In the genomic region with DNA sequence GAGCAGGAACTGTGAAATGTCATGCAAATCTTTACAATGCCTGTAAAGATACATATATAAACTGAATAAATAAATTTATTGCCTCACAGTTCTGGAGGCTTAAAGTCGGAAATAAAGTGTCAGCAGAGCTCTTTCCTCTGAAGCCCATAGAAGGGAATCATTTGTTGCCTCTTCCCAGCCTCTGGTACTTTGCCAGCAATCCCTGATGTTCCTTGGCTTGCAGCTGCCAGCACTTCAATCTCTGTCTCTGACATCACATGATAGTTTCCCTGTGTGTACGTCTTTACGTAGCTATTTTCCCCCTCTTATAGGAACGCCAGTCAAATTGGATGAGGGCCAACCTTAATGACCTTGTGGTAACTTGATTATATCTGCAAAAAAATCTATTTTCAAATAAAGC, we compare ENCODE assay signal across 16 cellular contexts.
A peak's percentile ranks its signal among the peaks of the same experiment; 100 is the strongest.
DNase-seq lines count a peak whose midpoint lies in the region; ATAC-seq and TF ChIP-seq lines count a peak whose summit lies in the region.
"Had no signal": no experiment of that assay in that cellular context is flagged by ENCODE, and none has a peak within 500 bp of the region (broad histone marks: within the 10 kb centered on the region; RNA-seq: fewer than 3 reads in every experiment).

No MANE protein-coding gene starts in this region.

- H3K4me1 Mint-ChIP-seq in mesothelial cell of epicardium: peaks cover 33% of the 10 kb centered on the region
- H3K4me1 Mint-ChIP-seq in activated naive CD8-positive, alpha-beta T cell treated with anti-CD3 and anti-CD28 coated beads, Interleukin-2, amount 50 U/mL, for 24 hours: no peaks in the 10 kb centered on the region
- no peaks in the 10 kb centered on the region for H3K4me1 Mint-ChIP-seq in activated T-helper 2 cell treated with anti-CD3 and anti-CD28 coated beads, Interferon-gamma antibody, Interleukin-2, Interleukin-4, amounts not matched to agents 10 μg/mL and 5 μg/mL and 100 μg/mL, durations not matched to agents 14 hours and 24 hours and 36 hours (ENCODE audit: low read depth)
- H3K4me1 Mint-ChIP-seq: activated CD4-positive, alpha-beta T cell treated with anti-CD3 and anti-CD28 coated beads for 36 hours had no signal

- ATAC-seq in activated naive CD8-positive, alpha-beta T cell treated with anti-CD3 and anti-CD28 coated beads, Interleukin-2, amount 50 U/mL, for 24 hours: no peak
- ATAC-seq in GM21447 (IDR thresholded peaks at IDR 0.05; ENCODE audit: unreplicated experiment): no peak
- ATAC-seq: activated CD4-positive, alpha-beta T cell treated with anti-CD3 and anti-CD28 coated beads for 36 hours; PC-3 had no signal

- no peak for TF ChIP-seq CTCF in mesothelial cell of epicardium (IDR thresholded peaks at IDR 0.05; ENCODE audit: unreplicated experiment)

- H3K9me3 Mint-ChIP-seq in mesothelial cell of epicardium: peaks cover 14% of the 10 kb centered on the region
- H3K9me3 Mint-ChIP-seq in activated naive CD8-positive, alpha-beta T cell treated with anti-CD3 and anti-CD28 coated beads, Interleukin-2, amount 50 U/mL, for 24 hours: peaks cover 19% of the 10 kb centered on the region
- peaks cover 15% of the 10 kb centered on the region for H3K9me3 Mint-ChIP-seq in activated T-helper 2 cell treated with anti-CD3 and anti-CD28 coated beads, Interferon-gamma antibody, Interleukin-2, Interleukin-4, amounts not matched to agents 10 μg/mL and 5 μg/mL and 100 μg/mL, durations not matched to agents 14 hours and 24 hours and 36 hours

- peak overlapping the region; percentile 22 for H3K27ac Mint-ChIP-seq in mesothelial cell of epicardium
- no peak overlapping the region for H3K27ac Mint-ChIP-seq in activated naive CD8-positive, alpha-beta T cell treated with anti-CD3 and anti-CD28 coated beads, Interleukin-2, amount 50 U/mL, for 24 hours
- H3K27ac Mint-ChIP-seq in activated T-helper 2 cell treated with anti-CD3 and anti-CD28 coated beads, Interferon-gamma antibody, Interleukin-2, Interleukin-4, amounts not matched to agents 10 μg/mL and 5 μg/mL and 100 μg/mL, durations not matched to agents 14 hours and 24 hours and 36 hours: no peak overlapping the region
- H3K27ac Mint-ChIP-seq: activated CD4-positive, alpha-beta T cell treated with anti-CD3 and anti-CD28 coated beads for 36 hours; nephron progenitor cell had no signal

- H3K36me3 Mint-ChIP-seq in mesothelial cell of epicardium: no peaks in the 10 kb centered on the region
- no peaks in the 10 kb centered on the region for H3K36me3 Mint-ChIP-seq in activated naive CD8-positive, alpha-beta T cell treated with anti-CD3 and anti-CD28 coated beads, Interleukin-2, amount 50 U/mL, for 24 hours (ENCODE audit: low read depth)
- no peaks in the 10 kb centered on the region for H3K36me3 Mint-ChIP-seq in activated T-helper 2 cell treated with anti-CD3 and anti-CD28 coated beads, Interferon-gamma antibody, Interleukin-2, Interleukin-4, amounts not matched to agents 10 μg/mL and 5 μg/mL and 100 μg/mL, durations not matched to agents 14 hours and 24 hours and 36 hours (ENCODE audit: low read depth)

- peak; percentile 30 for DNase-seq in DMS79 treated with DMSO at 0.1 percent for 48 hours (lab: John Stamatoyannopoulos, UW)
- peak; percentile 84 for DNase-seq in NCI-H2029 (lab: John Stamatoyannopoulos, UW)
- peak; percentile 57 for DNase-seq in NCI-H524 treated with DMSO at 0.1 percent for 48 hours (lab: John Stamatoyannopoulos, UW)
- DNase-seq in mesothelial cell of epicardium (ENCODE audit: low spot score in 2 of 2, unreplicated experiment in 2 of 2): no peak
- DNase-seq in activated naive CD8-positive, alpha-beta T cell treated with anti-CD3 and anti-CD28 coated beads, Interleukin-2, amount 50 U/mL, for 24 hours: no peak
- DNase-seq in activated T-helper 2 cell treated with anti-CD3 and anti-CD28 coated beads, Interferon-gamma antibody, Interleukin-2, Interleukin-4, amounts not matched to agents 10 μg/mL and 5 μg/mL and 100 μg/mL, durations not matched to agents 14 hours and 24 hours and 36 hours (ENCODE audit: low spot score): no peak
- DNase-seq: activated CD4-positive, alpha-beta T cell treated with anti-CD3 and anti-CD28 coated beads for 36 hours; activated gamma-delta T cell; AML-193; Calu3; mesendoderm; NCI-H1048; nephron progenitor cell; PC-3; SK-N-SH had no signal

- intact Hi-C loops in activated T-helper 2 cell treated with anti-CD3 and anti-CD28 coated beads, Interferon-gamma antibody, Interleukin-2, Interleukin-4, amounts not matched to agents 10 μg/mL and 5 μg/mL and 100 μg/mL, durations not matched to agents 14 hours and 24 hours and 36 hours (cut with micrococcal nuclease): no loop called here

- H3K4me3 Mint-ChIP-seq in mesothelial cell of epicardium: no peak overlapping the region
- no peak overlapping the region for H3K4me3 Mint-ChIP-seq in activated naive CD8-positive, alpha-beta T cell treated with anti-CD3 and anti-CD28 coated beads, Interleukin-2, amount 50 U/mL, for 24 hours
- no peak overlapping the region for H3K4me3 Mint-ChIP-seq in activated T-helper 2 cell treated with anti-CD3 and anti-CD28 coated beads, Interferon-gamma antibody, Interleukin-2, Interleukin-4, amounts not matched to agents 10 μg/mL and 5 μg/mL and 100 μg/mL, durations not matched to agents 14 hours and 24 hours and 36 hours (ENCODE audit: low read depth)
- H3K4me3 Mint-ChIP-seq: activated CD4-positive, alpha-beta T cell treated with anti-CD3 and anti-CD28 coated beads for 36 hours; nephron progenitor cell had no signal

- H3K27me3 Mint-ChIP-seq in mesothelial cell of epicardium (ENCODE audit: low read depth): no peaks in the 10 kb centered on the region
- H3K27me3 Mint-ChIP-seq in activated naive CD8-positive, alpha-beta T cell treated with anti-CD3 and anti-CD28 coated beads, Interleukin-2, amount 50 U/mL, for 24 hours: no peaks in the 10 kb centered on the region
- no peaks in the 10 kb centered on the region for H3K27me3 Mint-ChIP-seq in activated T-helper 2 cell treated with anti-CD3 and anti-CD28 coated beads, Interferon-gamma antibody, Interleukin-2, Interleukin-4, amounts not matched to agents 10 μg/mL and 5 μg/mL and 100 μg/mL, durations not matched to agents 14 hours and 24 hours and 36 hours (ENCODE audit: low read depth)
- H3K27me3 Mint-ChIP-seq: activated CD4-positive, alpha-beta T cell treated with anti-CD3 and anti-CD28 coated beads for 36 hours had no signal

Comparison
In these comparisons a context has a peak if more than half of its experiments do, and no peak if none do; other contexts are left out.
1. DNase-seq: peak in DMS79 treated with DMSO at 0.1 percent for 48 hours (single experiment), NCI-H2029 (single experiment) and NCI-H524 treated with DMSO at 0.1 percent for 48 hours (single experiment); none in mesothelial cell of epicardium (0 of 2), activated naive CD8-positive, alpha-beta T cell treated with anti-CD3 and anti-CD28 coated beads, Interleukin-2, amount 50 U/mL, for 24 hours (single experiment) and activated T-helper 2 cell treated with anti-CD3 and anti-CD28 coated beads, Interferon-gamma antibody, Interleukin-2, Interleukin-4, amounts not matched to agents 10 μg/mL and 5 μg/mL and 100 μg/mL, durations not matched to agents 14 hours and 24 hours and 36 hours (single experiment).